Comparison of ENCODE assay signal across 14 cellular contexts in genomic region chr2:46747297-46747818, GRCh38. TPM values are rescaled to one million over a fixed set of nuclear protein-coding genes. Genes with fewer than 3 reads are reported as not detected.
A peak's percentile ranks its signal among the peaks of the same experiment; 100 is the strongest.
DNase-seq lines count a peak whose midpoint lies in the region; ATAC-seq, FAIRE-seq and TF ChIP-seq lines count a peak whose summit lies in the region.
"Had no signal": no experiment of that assay in that cellular context is flagged by ENCODE, and none has a peak within 500 bp of the region (broad histone marks: within the 10 kb centered on the region; RNA-seq: fewer than 3 reads in every experiment).

No MANE protein-coding gene starts in this region.

- DNase-seq in Calu3 (no peak), IMR-90 (peak; percentile 33), WTC11 (ENCODE audit: low spot score) (no peak), HepG2 (ENCODE audit: low spot score) (peak; percentile 84), left colon (no peak), NK-92 (lab: John Stamatoyannopoulos, UW; ENCODE audit: unreplicated experiment) (no peak), NCI-H2171 treated with DMSO at 0.1 percent for 48 hours (lab: John Stamatoyannopoulos, UW) (no peak), GDM1 (lab: John Stamatoyannopoulos, UW) (no peak)
- DNase-seq: activated effector memory CD4-positive, alpha-beta T cell treated with Interleukin-2 at 50 U/mL for 16 hours; CD4-positive, alpha-beta T cell; NCI-H2081 treated with DMSO at 0.1 percent for 48 hours; psoas muscle; T-cell had no signal

- peak overlapping the region; percentile 13; the same call in 1 of the 2 replicates for H4K91ac ChIP-seq in IMR-90 (ENCODE audit: insufficient read depth, low read depth, low read length)

- no peak overlapping the region for H2BK120ac ChIP-seq in IMR-90 (ENCODE audit: low read depth, low read length)

- H3K27ac ChIP-seq in IMR-90 (ENCODE audit: insufficient read depth, low read length) (peak overlapping the region; percentile 56; the same call in 1 of the 2 replicates), HepG2 (ENCODE audit: extremely low read length, insufficient read depth, low read length) (peak overlapping the region; percentile 71)
- H3K27ac ChIP-seq: psoas muscle had no signal

- peaks cover 0 to 34% of the 10 kb centered on the region in 2 experiments; a peak in 2 of 4 replicates for H3K79me1 ChIP-seq in IMR-90 (ENCODE audit: low read depth in 1 of 2, low read length in 2 of 2)

- H3K18ac ChIP-seq in IMR-90 (ENCODE audit: low read depth, low read length): peak overlapping the region; percentile 46

- peak overlapping the region in 1 of 2 experiments; percentile 35; a peak in 2 of 4 replicates for H4K8ac ChIP-seq in IMR-90 (ENCODE audit: low read depth in 2 of 2, low read length in 2 of 2)

- no peak overlapping the region for H2AK9ac ChIP-seq in IMR-90 (replicated peaks; ENCODE audit: low read depth, low read length, poor library complexity)

- no peaks in the 10 kb centered on the region for H3K27me3 Mint-ChIP-seq in Calu3 (ENCODE audit: unreplicated experiment)
- no peaks in the 10 kb centered on the region for H3K27me3 Mint-ChIP-seq in WTC11 (ENCODE audit: low read depth)
- H3K27me3 Mint-ChIP-seq: CD4-positive, alpha-beta T cell; T-cell had no signal

- H2BK20ac ChIP-seq in IMR-90 (ENCODE audit: low read depth, low read length): no peak overlapping the region

- no peak overlapping the region for H2AK5ac ChIP-seq in IMR-90 (ENCODE audit: low read depth, low read length)

- CTCF ChIA-PET in Calu3 (lab: Charles Lee) (interaction anchor here (0.7 kb wide), 1 partner anchor 721 kb away, joined by 5 read pairs; no protein-coding TSS in a partner anchor), IMR-90 (lab: Yijun Ruan, JAX) (no interaction called here), WTC11 (lab: Charles Lee) (interaction anchor here (0.6 to 1.7 kb wide), 2 partner anchors 30 to 66 kb away, joined by 3 to 5 read pairs; no protein-coding TSS in a partner anchor), HepG2 (lab: Yijun Ruan, JAX; ENCODE audit: low intra/inter-chr PET ratio, low total read pairs) (no interaction called here)

- H3K27ac Mint-ChIP-seq in Calu3 (ENCODE audit: unreplicated experiment) (peak overlapping the region; percentile 56), WTC11 (peak overlapping the region; percentile 7; the same call in 1 of the 2 replicates)
- H3K27ac Mint-ChIP-seq: CD4-positive, alpha-beta T cell; T-cell had no signal

- no peak overlapping the region; the same call in 2 of the 3 replicates for H2BK15ac ChIP-seq in IMR-90 (ENCODE audit: low read depth, low read length)

- no peak for TF ChIP-seq POLR2A in IMR-90 (IDR thresholded peaks at IDR 0.05; ENCODE audit: low read depth, low read length)
- no peak for TF ChIP-seq POLR2A in HepG2 (IDR thresholded peaks at IDR 0.05; ENCODE audit: insufficient read depth in 1 of 2, low read depth in 2 of 2, low read length in 2 of 2)

- FAIRE-seq in HepG2 (lab: Jason Lieb, UNC): no peak
- FAIRE-seq: GM12891 had no signal

- H4K20me1 ChIP-seq in IMR-90 (ENCODE audit: insufficient read depth, low read length): peaks cover 90% of the 10 kb centered on the region
- H4K20me1 ChIP-seq in HepG2 (ENCODE audit: insufficient read depth, low read length): no peaks in the 10 kb centered on the region

- no peaks in the 10 kb centered on the region for H3K9me3 Mint-ChIP-seq in Calu3 (ENCODE audit: low read depth, unreplicated experiment)
- no peaks in the 10 kb centered on the region for H3K9me3 Mint-ChIP-seq in WTC11

- H3K4me1 ChIP-seq in IMR-90 (ENCODE audit: control insufficient read depth, insufficient read depth, low read length) (peaks cover 15% of the 10 kb centered on the region), HepG2 (ENCODE audit: insufficient read depth, low read length) (peaks cover 81% of the 10 kb centered on the region)

- peak overlapping the region; percentile 74 for H2BK5ac ChIP-seq in IMR-90 (ENCODE audit: low read depth, low read length, poor library complexity, severe bottlenecking)

- H2AFZ ChIP-seq in IMR-90 (replicated peaks; ENCODE audit: low read length, poor library complexity) (no peak overlapping the region), HepG2 (ENCODE audit: low read length) (no peak overlapping the region)

- BruUV-seq in Calu3 (replicated peaks; lab: Mats Ljungman, UMichigan): no TSS peak
- BruUV-seq in IMR-90 (replicated peaks; lab: Mats Ljungman, UMichigan): no TSS peak
- BruUV-seq in HepG2 (replicated peaks; lab: Mats Ljungman, UMichigan): no TSS peak

- H3K4me3 ChIP-seq in IMR-90 (ENCODE audit: insufficient read depth, low read depth, low read length) (no peak overlapping the region), HepG2 (replicated peaks in 1 of 3; ENCODE audit: insufficient read depth in 1 of 3, low read depth in 2 of 3, low read length in 3 of 3) (no peak overlapping the region; a peak in 1 of 6 replicates)
- H3K4me3 ChIP-seq: psoas muscle had no signal

- in situ Hi-C loops in IMR-90 (cut with MboI; ENCODE audit: low sequenced_read_pairs) (no loop called here), HepG2 (cut with HindIII; ENCODE audit: extremely low pct_ligation_motif_present, low pct_unique_long_range_greater_than_20kb) (no loop called here)

- H3K9ac ChIP-seq in IMR-90 (ENCODE audit: low read depth, low read length) (no peak overlapping the region), HepG2 (ENCODE audit: insufficient read depth, low read depth, low read length) (peak overlapping the region; percentile 50)

- H3K4ac ChIP-seq in IMR-90 (ENCODE audit: low read depth, low read length): peak overlapping the region; percentile 45; the same call in 1 of the 2 replicates

- no peak for TF ChIP-seq CTCF in Calu3 (IDR thresholded peaks at IDR 0.05; ENCODE audit: unreplicated experiment)
- no peak for TF ChIP-seq CTCF in IMR-90 (conservative IDR thresholded peaks at IDR 0.05; ENCODE audit: low read depth, low read length)
- TF ChIP-seq CTCF in WTC11 (IDR thresholded peaks at IDR 0.05): no peak
- TF ChIP-seq CTCF in HepG2 (CRISPR knock-in tag; IDR thresholded peaks at IDR 0.05): no peak

- TF ChIP-seq RAD21 in IMR-90 (IDR thresholded peaks at IDR 0.05; ENCODE audit: low read length) (no peak), HepG2 (CRISPR knock-in tag; IDR thresholded peaks at IDR 0.05) (no peak)

- peak overlapping the region; percentile 74 for H3K14ac ChIP-seq in IMR-90 (replicated peaks; ENCODE audit: low read depth, low read length)

- no peaks in the 10 kb centered on the region; the same call in 1 of the 2 replicates for H3K36me3 ChIP-seq in IMR-90 (ENCODE audit: control insufficient read depth, insufficient read depth, low read length)
- no peaks in the 10 kb centered on the region; a peak in 1 of 5 replicates for H3K36me3 ChIP-seq in HepG2 (replicated peaks in 1 of 2; ENCODE audit: control insufficient read depth in 1 of 2, insufficient read depth in 2 of 2, low read length in 2 of 2)

- H3K4me3 Mint-ChIP-seq in Calu3 (ENCODE audit: low read depth, unreplicated experiment) (no peak overlapping the region), WTC11 (no peak overlapping the region)
- H3K4me3 Mint-ChIP-seq: CD4-positive, alpha-beta T cell; T-cell had no signal

- no peaks in the 10 kb centered on the region for H3K9me3 ChIP-seq in IMR-90 (ENCODE audit: control insufficient read depth, insufficient read depth, low read length)
- H3K9me3 ChIP-seq in HepG2 (ENCODE audit: low read length): no peaks in the 10 kb centered on the region
- H3K9me3 ChIP-seq: psoas muscle had no signal

- intact Hi-C loops in Calu3 (cut with micrococcal nuclease; ENCODE audit: unreplicated experiment) (loop anchor here (5.0 kb wide), 1 partner anchor 40 kb away; no protein-coding TSS in a partner anchor), IMR-90 (cut with micrococcal nuclease) (loop anchor here (5.0 kb wide), 1 partner anchor 45 kb away; no protein-coding TSS in a partner anchor), HepG2 (cut with micrococcal nuclease; ENCODE audit: unreplicated experiment) (no loop called here), left colon (cut with DNase I, micrococcal nuclease) (no loop called here)

- no peaks in the 10 kb centered on the region for H3K27me3 ChIP-seq in IMR-90 (ENCODE audit: control insufficient read depth, insufficient read depth, low read length)
- no peaks in the 10 kb centered on the region for H3K27me3 ChIP-seq in HepG2 (ENCODE audit: control insufficient read depth in 1 of 2, insufficient read depth in 2 of 2, low read length in 2 of 2)

- no peak overlapping the region; the same call in 1 of the 2 replicates for H4K5ac ChIP-seq in IMR-90 (ENCODE audit: low read depth, low read length)

- H3K23ac ChIP-seq in IMR-90 (ENCODE audit: low read depth, low read length): peak overlapping the region; percentile 71

- H3K4me2 ChIP-seq in IMR-90 (ENCODE audit: low read depth, low read length): peak overlapping the region; percentile 23; the same call in 1 of the 2 replicates
- H3K4me2 ChIP-seq in HepG2 (ENCODE audit: low read depth, low read length): peak overlapping the region; percentile 54

- peaks cover 31% of the 10 kb centered on the region for H3K4me1 Mint-ChIP-seq in Calu3 (ENCODE audit: low read depth, unreplicated experiment)
- peaks cover 41% of the 10 kb centered on the region for H3K4me1 Mint-ChIP-seq in WTC11

- peaks cover 18% of the 10 kb centered on the region for H3K9me1 ChIP-seq in IMR-90 (ENCODE audit: insufficient read depth, low read length)

- POLR2A ChIA-PET in IMR-90 (lab: Charles Lee; ENCODE audit: unreplicated experiment): interaction anchor here (0.6 kb wide), 1 partner anchor 83 kb away, joined by 9 read pairs; no protein-coding TSS in a partner anchor
- POLR2A ChIA-PET in WTC11 (lab: Charles Lee): interaction anchor here (1.0 kb wide), 1 partner anchor 33 kb away, joined by 3 read pairs; no protein-coding TSS in a partner anchor
- POLR2A ChIA-PET in HepG2 (lab: Yijun Ruan, JAX): no interaction called here

- WGBS in IMR-90 (ENCODE audit: extremely low coverage in 2 of 2, insufficient read length in 1 of 2), 2 experiments: 40% methylated on average over 1 of the region's 3 CpGs; no CpG with 5 or more reads in 1 of the 2 experiments
- 31% methylated on average over 3 of the region's 3 CpGs for WGBS in HepG2 (ENCODE audit: low lambda C conversion rate)

- H3K36me3 Mint-ChIP-seq in Calu3 (ENCODE audit: insufficient read depth, unreplicated experiment) (peaks cover 5% of the 10 kb centered on the region), WTC11 (no peaks in the 10 kb centered on the region)

- no peak for ATAC-seq in IMR-90 (ENCODE audit: low read depth)
- ATAC-seq in WTC11: no peak
- peak; percentile 94 for ATAC-seq in HepG2
- ATAC-seq in left colon: no peak
- ATAC-seq: T-cell had no signal

- peaks cover 95% of the 10 kb centered on the region for H3K79me2 ChIP-seq in HepG2 (ENCODE audit: insufficient read depth, low read length)

- H3K56ac ChIP-seq in IMR-90 (ENCODE audit: extremely low read depth, insufficient read depth, low read length): no peak overlapping the region

- dilution Hi-C loops in IMR-90 (cut with HindIII; ENCODE audit: low sequenced_read_pairs, unreplicated experiment): no loop called here

- peak in 1 of 2 experiments; percentile 78; a peak in 2 of 4 replicates for TF ChIP-seq EP300 in HepG2 (IDR thresholded peaks at IDR 0.05; ENCODE audit: low read depth in 2 of 2, low read length in 2 of 2)
- peak; percentile 52; the same call in 1 of the 2 replicates for TF ChIP-seq EP300 in HepG2 (CRISPR knock-in tag; IDR thresholded peaks at IDR 0.05; ENCODE audit: borderline replicate concordance)

RNA-seq across cellular contexts. Expression of gene SOCS5, which starts 48.3 kb away (rescaled TPM):
- total RNA-seq in Calu3 (2022): 15.0 and 15.3 TPM in 2 replicates
- total RNA-seq in IMR-90 (2012; rRNA removed): 169 and 222 TPM in 2 replicates
- polyA plus RNA-seq in IMR-90 (2012; rRNA removed): 37.5 and 38.4 TPM in 2 replicates
- 11.7 and 18.8 TPM in 2 replicates for polyA plus RNA-seq in IMR-90 (2012; cell fraction: cytosol; rRNA removed)
- polyA plus RNA-seq in IMR-90 (2012; cell fraction: nucleus; rRNA removed; ENCODE audit: low replicate concordance): 12.5 and 48.7 TPM in 2 replicates
- 12.1 to 13.5 TPM (median 13.1 TPM) in 3 replicates for total RNA-seq in WTC11 (2021)
- 17.6 and 27.6 TPM in 2 replicates for total RNA-seq in HepG2 (2016; rRNA removed; fragmentation: Illumina TruSeq; extraction: Trizol)
- 2.0 and 2.7 TPM in 2 replicates for total RNA-seq in HepG2 (2016; cell fraction: cytosol; rRNA removed; fragmentation: Illumina TruSeq; extraction: Trizol; ENCODE audit: low read depth)
- total RNA-seq in HepG2 (2016; cell fraction: insoluble cytoplasmic fraction; rRNA removed; fragmentation: Illumina TruSeq; extraction: Trizol): 18.1 and 27.9 TPM in 2 replicates
- 11.9 and 12.4 TPM in 2 replicates for total RNA-seq in HepG2 (2016; cell fraction: membrane; rRNA removed; fragmentation: Illumina TruSeq; extraction: Trizol)
- 25.5 and 27.6 TPM in 2 replicates for total RNA-seq in HepG2 (2016; cell fraction: nucleus; rRNA removed; fragmentation: Illumina TruSeq; extraction: Trizol)
- polyA plus RNA-seq in HepG2 (2011; rRNA removed): 11.8 and 14.8 TPM in 2 replicates
- 7.2 and 9.3 TPM in 2 replicates for polyA plus RNA-seq in HepG2 (2011; cell fraction: cytosol; rRNA removed)
- polyA plus RNA-seq in HepG2 (2011; cell fraction: nucleus; rRNA removed): 9.0 and 9.5 TPM in 2 replicates
- 13.8 and 14.6 TPM in 2 replicates for polyA plus RNA-seq in HepG2 (2012)
- 1.1 and 1.4 TPM in 2 replicates for polyA plus RNA-seq in HepG2 (2016; cell fraction: cytosol; fragmentation: Illumina TruSeq; extraction: Trizol; ENCODE audit: low read depth)
- polyA plus RNA-seq in HepG2 (2016; cell fraction: insoluble cytoplasmic fraction; fragmentation: Illumina TruSeq; extraction: Trizol; ENCODE audit: low read depth): 22.5 and 24.5 TPM in 2 replicates
- 6.5 and 7.3 TPM in 2 replicates for polyA plus RNA-seq in HepG2 (2016; cell fraction: membrane; fragmentation: Illumina TruSeq; extraction: Trizol; ENCODE audit: low read depth)
- polyA plus RNA-seq in HepG2 (2016; cell fraction: nucleus; fragmentation: Illumina TruSeq; extraction: Trizol; ENCODE audit: insufficient read depth, low read depth): 18.1 and 19.5 TPM in 2 replicates
- 14.3 and 32.7 TPM in 2 replicates for polyA minus RNA-seq in HepG2 (2011; rRNA and poly(A)+ RNA removed; ENCODE audit: low replicate concordance)
- polyA minus RNA-seq in HepG2 (2011; cell fraction: cytosol; rRNA and poly(A)+ RNA removed): 18.6 and 19.3 TPM in 2 replicates
- polyA minus RNA-seq in HepG2 (2011; cell fraction: nucleus; rRNA and poly(A)+ RNA removed): 74.9 and 75.8 TPM in 2 replicates
- total RNA-seq in left colon: 10 to 100 TPM; 12.9 to 15.0 TPM

Comparison
In these comparisons a context has a peak if more than half of its experiments do, and no peak if none do; other contexts are left out.
1. DNase-seq: peak in IMR-90 (single experiment) and HepG2 (single experiment); none in Calu3 (single experiment), WTC11 (single experiment), left colon (0 of 2), NK-92 (single experiment), NCI-H2171 treated with DMSO at 0.1 percent for 48 hours (single experiment) and GDM1 (single experiment).
2. CTCF ChIA-PET loops: an anchor here in Calu3 (0.7 kb wide) and WTC11 (0.6 to 1.7 kb wide); none called in IMR-90 and HepG2.
3. intact Hi-C loops: an anchor here in Calu3 (5.0 kb wide) and IMR-90 (5.0 kb wide); none called in HepG2 and left colon.